In the genomic region with DNA sequence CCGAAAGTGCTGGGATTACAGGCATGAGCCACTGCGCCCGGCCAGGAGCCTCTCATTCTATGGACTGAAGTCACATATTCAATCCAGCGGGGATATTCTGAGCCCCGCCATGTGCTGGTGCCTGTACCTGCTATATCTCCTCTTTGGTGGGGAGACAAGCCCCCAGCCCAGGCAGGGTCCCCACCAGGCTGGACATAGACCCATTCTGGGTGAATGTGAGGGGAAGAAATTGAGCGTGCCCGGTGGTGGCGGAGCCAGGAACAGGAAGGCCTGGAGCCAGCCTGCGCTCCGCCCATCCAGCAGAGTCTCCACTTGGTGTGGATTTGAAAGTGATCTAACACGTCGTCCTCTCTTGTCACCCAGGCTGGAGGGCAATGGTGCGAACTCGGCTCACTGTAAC, we compare ENCODE assay signal across 18 cellular contexts.
"Had no signal": no experiment of that assay in that cellular context is flagged by ENCODE, and none has a peak within 500 bp of the region (broad histone marks: within the 10 kb centered on the region; RNA-seq: fewer than 3 reads in every experiment).

No MANE protein-coding gene starts in this region.

- H3K36me3 ChIP-seq: brain microvascular endothelial cell, transverse colon had no signal

- H3K27me3 ChIP-seq: brain microvascular endothelial cell, esophagus squamous epithelium, transverse colon had no signal

- H3K27ac ChIP-seq: brain microvascular endothelial cell, esophagus squamous epithelium, skin epidermis, transverse colon had no signal

- H3K4me3 ChIP-seq: esophagus squamous epithelium, skin epidermis, transverse colon had no signal

- ATAC-seq: activated CD4-positive, CD25-positive, alpha-beta regulatory T cell treated with anti-CD3 and anti-CD28 coated beads, Interleukin-2, amount 50 U/mL, for 24 hours; activated T-cell treated with anti-CD3 and anti-CD28 coated beads, Interleukin-2, amount 50 U/mL, for 4 hours; left ventricle myocardium superior; natural killer cell had no signal

- H3K9me3 ChIP-seq: esophagus squamous epithelium, transverse colon had no signal

- DNase-seq: activated CD4-positive, alpha-beta T cell treated with anti-CD3 and anti-CD28 coated beads, Interleukin-2, amount 50 U/mL, for 4 hours; activated T-cell treated with anti-CD3 and anti-CD28 coated beads, Interleukin-2, amount 50 U/mL, for 4 hours; anterior cingulate cortex; brain microvascular endothelial cell; cortex of kidney; effector CD4-positive, alpha-beta T cell; esophagus squamous epithelium; glutamatergic neuron; hypothalamus; left ventricle myocardium superior; natural killer cell; stimulated activated CD4-positive, alpha-beta T cell treated with anti-CD3 and anti-CD28 coated beads, Interleukin-4, amount 100 ng/mL, for 24 hours; stimulated activated naive CD4-positive, alpha-beta T cell treated with Interleukin-2 at 50 U/mL for 16 hours; T-helper 1 cell; T1000; transverse colon had no signal
